Comparison of ENCODE assay signal across 19 cellular contexts in genomic region chr6:119728935-119729334, GRCh38.
DNase-seq lines count a peak whose midpoint lies in the region; ATAC-seq and TF ChIP-seq lines count a peak whose summit lies in the region.
"Had no signal": no experiment of that assay in that cellular context is flagged by ENCODE, and none has a peak within 500 bp of the region (broad histone marks: within the 10 kb centered on the region; RNA-seq: fewer than 3 reads in every experiment).

No MANE protein-coding gene starts in this region.

- TF ChIP-seq POLR2A in sigmoid colon (IDR thresholded peaks at IDR 0.05) = no peak

- ATAC-seq in GM18867 (IDR thresholded peaks at IDR 0.05; ENCODE audit: unreplicated experiment) (peak; percentile 88), GM21447 (IDR thresholded peaks at IDR 0.05; ENCODE audit: unreplicated experiment) (peak; percentile 71), HG02981 (IDR thresholded peaks at IDR 0.05; ENCODE audit: unreplicated experiment) (peak; percentile 88)
- ATAC-seq: gastroesophageal sphincter, Right ventricle myocardium inferior had no signal

- no peaks in the 10 kb centered on the region for H3K9me3 ChIP-seq in Loucy (ENCODE audit: insufficient read depth, low read depth, low read length)
- no peaks in the 10 kb centered on the region for H3K9me3 ChIP-seq in sigmoid colon
- no peaks in the 10 kb centered on the region for H3K9me3 ChIP-seq in neural progenitor cell (ENCODE audit: low read depth)
- H3K9me3 ChIP-seq: gastroesophageal sphincter had no signal

- DNase-seq in germinal center (ENCODE audit: low spot score) (no peak), sigmoid colon (no peak), foreskin melanocyte (no peak), neural progenitor cell (ENCODE audit: low spot score) (no peak)
- DNase-seq: activated CD4-positive, alpha-beta T cell treated with anti-CD3 and anti-CD28 coated beads, Interleukin-2, amount 10 ng/mL, durations not matched to agents 24 days and 14 days; amygdala; cerebellar nuclear complex; immature natural killer cell; NCI-H2081 treated with DMSO at 0.1 percent for 48 hours; NCI-H774; substantia nigra; T-helper 2 cell had no signal

- H3K27ac Mint-ChIP-seq in neural progenitor cell = no peak overlapping the region
- H3K27ac Mint-ChIP-seq: activated CD4-positive, alpha-beta T cell treated with anti-CD3 and anti-CD28 coated beads, Interleukin-2, amount 10 ng/mL, durations not matched to agents 24 days and 14 days; nephron had no signal

- no peaks in the 10 kb centered on the region for H3K27me3 Mint-ChIP-seq in neural progenitor cell (ENCODE audit: insufficient read depth, low read depth)

- 75 to 90% methylated on average over 3 of the region's 3 CpGs for WGBS in sigmoid colon, 2 donors

- H3K36me3 Mint-ChIP-seq in neural progenitor cell = no peaks in the 10 kb centered on the region
- H3K36me3 Mint-ChIP-seq: immature natural killer cell had no signal

- H3K4me1 ChIP-seq in Loucy (ENCODE audit: insufficient read depth, low read length, poor library complexity, severe bottlenecking) (no peaks in the 10 kb centered on the region), sigmoid colon (no peaks in the 10 kb centered on the region), neural progenitor cell (peaks cover 9% of the 10 kb centered on the region)
- H3K4me1 ChIP-seq: gastroesophageal sphincter had no signal

- H3K4me3 ChIP-seq in Loucy (ENCODE audit: low read length, poor library complexity, severe bottlenecking) (no peak overlapping the region), sigmoid colon (no peak overlapping the region), neural progenitor cell (no peak overlapping the region)
- H3K4me3 ChIP-seq: gastroesophageal sphincter had no signal

- no peak overlapping the region for H3K9ac ChIP-seq in Loucy (ENCODE audit: low read depth, low read length, poor library complexity, severe bottlenecking)
- H3K9ac ChIP-seq in neural progenitor cell = no peak overlapping the region

- H2AFZ ChIP-seq in Loucy (ENCODE audit: low read length) (peak overlapping the region; percentile 41; the same call in 1 of the 2 replicates), neural progenitor cell (replicated peaks) (no peak overlapping the region)

- intact Hi-C loops in sigmoid colon (cut with DNase I) = no loop called here

- no peak overlapping the region for H3K4me3 Mint-ChIP-seq in neural progenitor cell
- H3K4me3 Mint-ChIP-seq: activated CD4-positive, alpha-beta T cell treated with anti-CD3 and anti-CD28 coated beads, Interleukin-2, amount 10 ng/mL, durations not matched to agents 24 days and 14 days; immature natural killer cell; nephron had no signal

- H3K79me2 ChIP-seq in Loucy (ENCODE audit: insufficient read depth, low read length) (no peaks in the 10 kb centered on the region), neural progenitor cell (ENCODE audit: low read depth) (no peaks in the 10 kb centered on the region)

- no peaks in the 10 kb centered on the region for H3K27me3 ChIP-seq in Loucy (ENCODE audit: insufficient read depth, low read length, poor library complexity, severe bottlenecking)
- H3K27me3 ChIP-seq in sigmoid colon = no peaks in the 10 kb centered on the region
- no peaks in the 10 kb centered on the region for H3K27me3 ChIP-seq in neural progenitor cell
- H3K27me3 ChIP-seq: gastroesophageal sphincter had no signal

- H3K36me3 ChIP-seq in Loucy (ENCODE audit: insufficient read depth, low read length) = no peaks in the 10 kb centered on the region
- H3K36me3 ChIP-seq in sigmoid colon = no peaks in the 10 kb centered on the region
- no peaks in the 10 kb centered on the region for H3K36me3 ChIP-seq in neural progenitor cell
- H3K36me3 ChIP-seq: gastroesophageal sphincter had no signal

- TF ChIP-seq EP300 in sigmoid colon (IDR thresholded peaks at IDR 0.05) = no peak

- H3K9me2 ChIP-seq in Loucy (replicated peaks; ENCODE audit: low read depth, low read length) = no peaks in the 10 kb centered on the region

- H3F3A ChIP-seq in Loucy (ENCODE audit: low read depth) = no peaks in the 10 kb centered on the region
- H3F3A ChIP-seq in neural progenitor cell (ENCODE audit: low read depth) = no peaks in the 10 kb centered on the region

- H3K4me2 ChIP-seq in Loucy (ENCODE audit: low read depth, low read length, poor library complexity, severe bottlenecking) (no peak overlapping the region), neural progenitor cell (no peak overlapping the region)

- H4K20me1 ChIP-seq in Loucy (ENCODE audit: insufficient read depth, low read length, poor library complexity, severe bottlenecking) (no peaks in the 10 kb centered on the region), neural progenitor cell (ENCODE audit: low read depth) (no peaks in the 10 kb centered on the region)

- no peak overlapping the region for H3K27ac ChIP-seq in sigmoid colon
- H3K27ac ChIP-seq in neural progenitor cell = no peak overlapping the region
- H3K27ac ChIP-seq: gastroesophageal sphincter had no signal

- H3K4me1 Mint-ChIP-seq in neural progenitor cell = peaks cover 3% of the 10 kb centered on the region
- H3K4me1 Mint-ChIP-seq: activated CD4-positive, alpha-beta T cell treated with anti-CD3 and anti-CD28 coated beads, Interleukin-2, amount 10 ng/mL, durations not matched to agents 24 days and 14 days; immature natural killer cell; nephron had no signal

- peaks cover 5% of the 10 kb centered on the region for H3K9me3 Mint-ChIP-seq in neural progenitor cell
- H3K9me3 Mint-ChIP-seq: activated CD4-positive, alpha-beta T cell treated with anti-CD3 and anti-CD28 coated beads, Interleukin-2, amount 10 ng/mL, durations not matched to agents 24 days and 14 days; immature natural killer cell had no signal

- no peak for TF ChIP-seq CTCF in Loucy (conservative IDR thresholded peaks at IDR 0.05; ENCODE audit: low read length)
- no peak for TF ChIP-seq CTCF in sigmoid colon (IDR thresholded peaks at IDR 0.05)
- TF ChIP-seq CTCF in neural progenitor cell (IDR thresholded peaks at IDR 0.05) = no peak
